ENCODE assay signal across 1 cellular context in genomic region chr3:193837347-193837827, GRCh38.
TF ChIP-seq lines count a peak whose summit lies in the region.

No MANE protein-coding gene starts in this region.

TF ChIP-seq in H1, 55 proteins besides CTCF, POLR2A, EP300 and RAD21 (continued from another document):
- no peak for TF ChIP-seq E2F6 (IDR thresholded peaks at IDR 0.05)
TF ChIP-seq in H1: peak in this region for 0.
